16 cellular contexts compared by ENCODE assay signal in the genomic region with DNA sequence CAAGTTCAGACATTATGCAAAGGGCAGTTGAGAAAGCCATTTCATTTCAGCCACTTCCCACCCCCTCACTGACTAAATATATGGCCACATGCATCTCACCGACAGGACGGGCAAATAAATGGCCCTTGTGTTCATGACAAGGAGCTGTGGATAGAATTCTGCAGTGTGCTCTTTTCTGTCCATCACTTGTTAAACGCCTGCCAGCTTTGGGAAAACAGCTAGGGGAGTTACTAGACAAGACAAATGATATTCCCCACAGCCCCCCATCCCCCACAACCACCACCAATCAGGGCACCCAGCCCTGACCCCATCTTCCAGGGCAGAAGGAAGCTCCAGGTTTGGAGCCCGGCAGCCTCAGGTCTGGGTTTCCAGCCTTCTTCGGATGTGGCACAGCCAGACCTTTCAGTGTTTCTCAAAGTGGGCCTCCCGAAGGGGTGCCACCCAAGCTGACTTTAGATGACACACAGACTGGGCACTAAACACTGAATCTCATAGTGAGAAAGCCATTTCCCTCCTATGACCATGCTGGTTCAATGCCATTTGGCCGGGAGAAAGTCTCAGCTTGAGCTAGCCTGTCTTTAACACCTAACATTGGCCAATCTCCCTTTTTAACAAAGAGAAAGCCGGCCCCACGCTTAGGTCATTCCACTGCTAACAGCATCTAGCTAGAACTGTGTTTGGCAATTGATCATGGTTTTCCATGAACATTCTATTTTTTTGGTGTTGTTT. TPM values are rescaled to one million over a fixed set of nuclear protein-coding genes. Genes with fewer than 3 reads are reported as not detected.
DNase-seq lines count a peak whose midpoint lies in the region; ATAC-seq and TF ChIP-seq lines count a peak whose summit lies in the region.
"Had no signal": no experiment of that assay in that cellular context is flagged by ENCODE, and none has a peak within 500 bp of the region (broad histone marks: within the 10 kb centered on the region; RNA-seq: fewer than 3 reads in every experiment).

No MANE protein-coding gene starts in this region.

- H4K91ac ChIP-seq in mesenchymal stem cell (ENCODE audit: low read length) = no peak overlapping the region

- TF ChIP-seq CTCF in Panc1 (IDR thresholded peaks at IDR 0.05) = no peak
- TF ChIP-seq CTCF in fibroblast of lung (conservative IDR thresholded peaks at IDR 0.05 in 1 of 2, IDR thresholded peaks at IDR 0.05 in 1 of 2; ENCODE audit: low read depth in 1 of 2, low read length in 2 of 2) = no peak
- no peak for TF ChIP-seq CTCF in uterus (IDR thresholded peaks at IDR 0.05)

- POLR2A ChIA-PET in Panc1 (lab: Charles Lee) = interaction anchor here (0.5 to 1.0 kb wide), 6 partner anchors 9 to 76 kb away, joined by 3 to 21 read pairs (median 5); partner anchors contain the start of gene PARD6B

- no peaks in the 10 kb centered on the region for H3K79me2 ChIP-seq in fibroblast of lung (ENCODE audit: control insufficient read depth, insufficient read depth, low read length)

- peak overlapping the region; percentile 9 for H2BK120ac ChIP-seq in mesenchymal stem cell (ENCODE audit: low read depth, low read length)

- H3K4me2 ChIP-seq in fibroblast of lung (ENCODE audit: extremely low read depth, insufficient read depth, low read length) = peak overlapping the region; percentile 54
- no peak overlapping the region for H3K4me2 ChIP-seq in mesenchymal stem cell (ENCODE audit: low read length, poor library complexity, severe bottlenecking)

- in situ Hi-C loops in Panc1 (cut with HindIII; ENCODE audit: low pct_unique_long_range_greater_than_20kb, low sequenced_read_pairs) = loop anchor here (5.0 kb wide), 1 partner anchor 37 kb away; the partner anchor contains the start of gene PARD6B

- H3K14ac ChIP-seq in mesenchymal stem cell (ENCODE audit: low read length in 2 of 2) = no peak overlapping the region

- peak overlapping the region in 1 of 2 experiments; percentile 71 for H3K18ac ChIP-seq in mesenchymal stem cell (ENCODE audit: low read depth in 1 of 2, low read length in 2 of 2)

- H2AFZ ChIP-seq in fibroblast of lung (ENCODE audit: low read length) (no peak overlapping the region), mesenchymal stem cell (ENCODE audit: low read depth, low read length) (no peak overlapping the region)

- peak overlapping the region; percentile 50 for H2AK5ac ChIP-seq in mesenchymal stem cell (ENCODE audit: low read length, severe bottlenecking)

- intact Hi-C loops in Panc1 (cut with micrococcal nuclease; ENCODE audit: unreplicated experiment) (no loop called here), uterus (cut with DNase I; ENCODE audit: low total_unique reads) (no loop called here)

- peak overlapping the region in 1 of 2 experiments; percentile 52 for H2BK12ac ChIP-seq in mesenchymal stem cell (ENCODE audit: low read length in 2 of 2)

- H2BK15ac ChIP-seq in mesenchymal stem cell (ENCODE audit: low read depth, poor library complexity, severe bottlenecking) = no peak overlapping the region

- CTCF ChIA-PET in Panc1 (lab: Charles Lee) = interaction anchor here (0.5 to 0.6 kb wide), 2 partner anchors 98 to 791 kb away, joined by 3 read pairs; no protein-coding TSS in a partner anchor

- no peak for TF ChIP-seq POLR2A in uterus (IDR thresholded peaks at IDR 0.05)

- no peak overlapping the region for H3K23ac ChIP-seq in mesenchymal stem cell (ENCODE audit: low read length in 2 of 2)

- H3K79me1 ChIP-seq in mesenchymal stem cell (replicated peaks; ENCODE audit: low read length, poor library complexity, severe bottlenecking) = no peaks in the 10 kb centered on the region

- DNase-seq in Panc1 (ENCODE audit: low read depth, low spot score) (no peak), fibroblast of lung (ENCODE audit: low read depth in 2 of 2) (peak; percentile 22 to 72), mesenchymal stem cell (no peak), uterus (peak; percentile 60 to 65), kidney glomerular epithelial cell (lab: John Stamatoyannopoulos, UW) (no peak), GM19238 (ENCODE audit: insufficient read length, low spot score) (no peak)
- DNase-seq: activated CD8-positive, alpha-beta memory T cell treated with anti-CD3 and anti-CD28 coated beads for 24 hours; CD4-positive, CD25-positive, alpha-beta regulatory T cell; dorsolateral prefrontal cortex; lower lobe of right lung; NCI-H187; NCI-H510A treated with DMSO at 0.1 percent for 48 hours; stimulated activated naive B cell treated with anti-CD40 and anti-IgM and Interleukin-4, amounts not matched to agents 10 μg/mL and 1 μg/mL and 100 μg/mL, for 72 hours; SW 1271 had no signal

- ATAC-seq in Panc1 = 0 out of 2 replicates have a peak, but pooled peaks have one; percentile 6
- ATAC-seq in HG03520 (IDR thresholded peaks at IDR 0.05; ENCODE audit: unreplicated experiment) = no peak
- ATAC-seq: stimulated activated naive B cell treated with anti-CD40 and anti-IgM and Interleukin-4, amounts not matched to agents 10 μg/mL and 1 μg/mL and 100 μg/mL, for 72 hours had no signal

- H3K4me3 ChIP-seq in Panc1 (ENCODE audit: low read depth in 2 of 2, low read length in 2 of 2) (peak overlapping the region in 1 of 2 experiments; percentile 18; a peak in 1 of 4 replicates), fibroblast of lung (replicated peaks in 1 of 4; ENCODE audit: control extremely low read depth in 1 of 4, insufficient read depth in 1 of 4, low read depth in 3 of 4, low read length in 4 of 4) (no peak overlapping the region), mesenchymal stem cell (ENCODE audit: insufficient read depth in 1 of 2, low read depth in 1 of 2, low read length in 2 of 2) (peak overlapping the region in 1 of 2 experiments; percentile 25), uterus (no peak overlapping the region)
- H3K4me3 ChIP-seq: lower lobe of right lung had no signal

- WGBS in mesenchymal stem cell = 75% methylated on average over 7 of the region's 9 CpGs

- H3K27me3 ChIP-seq in Panc1 (ENCODE audit: control insufficient read depth, insufficient read depth, low read length) (no peaks in the 10 kb centered on the region), fibroblast of lung (ENCODE audit: control insufficient read depth, insufficient read depth, low read length) (no peaks in the 10 kb centered on the region), mesenchymal stem cell (ENCODE audit: control insufficient read depth in 1 of 2, insufficient read depth in 1 of 2, low read length in 2 of 2) (no peaks in the 10 kb centered on the region), uterus (no peaks in the 10 kb centered on the region)

- H3K4me1 ChIP-seq in Panc1 (ENCODE audit: control insufficient read depth, insufficient read depth, low read length) (peaks cover 52% of the 10 kb centered on the region), fibroblast of lung (ENCODE audit: control insufficient read depth, extremely low read depth, insufficient read depth, low read length) (peaks cover 5% of the 10 kb centered on the region), mesenchymal stem cell (ENCODE audit: control insufficient read depth, insufficient read depth, low read depth, low read length) (peaks cover 14% of the 10 kb centered on the region), uterus (no peaks in the 10 kb centered on the region)

- no peak overlapping the region for H2BK5ac ChIP-seq in mesenchymal stem cell (ENCODE audit: low read depth, low read length, poor library complexity, severe bottlenecking)

- no TSS peak for BruUV-seq in Panc1 (replicated peaks; lab: Mats Ljungman, UMichigan)

- no peaks in the 10 kb centered on the region for H3K36me3 ChIP-seq in Panc1 (ENCODE audit: control insufficient read depth, insufficient read depth, low read length)
- H3K36me3 ChIP-seq in fibroblast of lung (ENCODE audit: control insufficient read depth, insufficient read depth, low read length) = no peaks in the 10 kb centered on the region
- no peaks in the 10 kb centered on the region for H3K36me3 ChIP-seq in mesenchymal stem cell (ENCODE audit: control insufficient read depth in 1 of 2, insufficient read depth in 2 of 2, low read depth in 1 of 2, low read length in 2 of 2)
- H3K36me3 ChIP-seq in uterus = no peaks in the 10 kb centered on the region
- H3K36me3 ChIP-seq: lower lobe of right lung had no signal

- no peaks in the 10 kb centered on the region for H4K20me1 ChIP-seq in fibroblast of lung (ENCODE audit: control insufficient read depth, extremely low read depth, insufficient read depth, low read length)

- H3K9ac ChIP-seq in fibroblast of lung (ENCODE audit: insufficient read depth, low read length) = no peak overlapping the region
- H3K9ac ChIP-seq in mesenchymal stem cell (ENCODE audit: low read length) = peak overlapping the region; percentile 61

- peak overlapping the region; percentile 40 for H4K8ac ChIP-seq in mesenchymal stem cell (ENCODE audit: low read length)

- no peak overlapping the region for H3K4ac ChIP-seq in mesenchymal stem cell (ENCODE audit: low read depth in 1 of 2, low read length in 2 of 2)

- no peaks in the 10 kb centered on the region for H3K9me3 ChIP-seq in Panc1 (ENCODE audit: control insufficient read depth, insufficient read depth, low read depth, low read length)
- no peaks in the 10 kb centered on the region for H3K9me3 ChIP-seq in fibroblast of lung (ENCODE audit: control insufficient read depth, insufficient read depth, low read depth, low read length)
- no peaks in the 10 kb centered on the region for H3K9me3 ChIP-seq in mesenchymal stem cell (ENCODE audit: control insufficient read depth, low read length)
- H3K9me3 ChIP-seq in uterus = no peaks in the 10 kb centered on the region
- H3K9me3 ChIP-seq: lower lobe of right lung had no signal

- H3K27ac ChIP-seq in Panc1 (ENCODE audit: low read length) = peak overlapping the region; percentile 99
- H3K27ac ChIP-seq in fibroblast of lung (ENCODE audit: insufficient read depth, low read length) = peak overlapping the region; percentile 25
- H3K27ac ChIP-seq in mesenchymal stem cell (ENCODE audit: low read length, poor library complexity, severe bottlenecking) = no peak overlapping the region
- H3K27ac ChIP-seq in uterus = peak overlapping the region; percentile 74 to 78
- H3K27ac ChIP-seq: lower lobe of right lung had no signal

RNA-seq across cellular contexts. Expression of gene RIPOR3, which starts 4.0 kb away (rescaled TPM):
- total RNA-seq in Panc1 (2021; ENCODE audit: unreplicated experiment) (92.5 TPM), fibroblast of lung (4.1 and 4.9 TPM in 2 replicates), uterus (10 to 100 TPM in 3 of 4 donors, 1 to 10 TPM in 1; 9.1 to 85.4 (median 17.8) TPM)
- polyA plus RNA-seq in Panc1 (2012; ENCODE audit: insufficient read length) = 97.9 TPM
- 1.1 and 2.0 TPM in 2 replicates for polyA plus RNA-seq in fibroblast of lung
- polyA plus RNA-seq in fibroblast of lung (2012) = 1.0 and 1.7 TPM in 2 replicates
- polyA minus RNA-seq in fibroblast of lung (ENCODE audit: low replicate concordance) = 1.3 and 3.6 TPM in 2 replicates
- 45.9 TPM for polyA plus RNA-seq in mesenchymal stem cell (2013, experiment 1 of 2)
- polyA plus RNA-seq in mesenchymal stem cell (2013, experiment 2 of 2) = 43.6 TPM
- total RNA-seq: activated T-helper 2 cell treated with anti-CD3 and anti-CD28 coated beads, Interferon-gamma antibody, Interleukin-2, Interleukin-4, amounts not matched to agents 10 μg/mL and 5 μg/mL and 100 μg/mL, durations not matched to agents 14 hours and 24 hours and 36 hours had no signal

RNA-seq across cellular contexts. Expression of gene PARD6B, which starts 36.1 kb away (rescaled TPM):
- total RNA-seq in Panc1 (2021; ENCODE audit: unreplicated experiment) (132 TPM), fibroblast of lung (0.83 and 1.0 TPM in 2 replicates), uterus (10 to 100 TPM in 2 of 4 donors, 1 to 10 TPM in 2; 2.0 to 13.2 (median 7.8) TPM)
- polyA plus RNA-seq in Panc1 (2012; ENCODE audit: insufficient read length) = 11.2 TPM
- 0.23 and 0.30 TPM in 2 replicates for polyA plus RNA-seq in fibroblast of lung
- 0.12 and 0.17 TPM in 2 replicates for polyA plus RNA-seq in fibroblast of lung (2012)
- 0.07 TPM in 1 of 2 replicates, not detected in the other for polyA minus RNA-seq in fibroblast of lung (ENCODE audit: low replicate concordance)
- 2.3 TPM for polyA plus RNA-seq in mesenchymal stem cell (2013, experiment 1 of 2)
- polyA plus RNA-seq in mesenchymal stem cell (2013, experiment 2 of 2) = 2.5 TPM

Comparison
In these comparisons a context has a peak if more than half of its experiments do, and no peak if none do; other contexts are left out.
1. DNase-seq: peak in fibroblast of lung (2 of 2) and uterus (2 of 2); none in Panc1 (single experiment), mesenchymal stem cell (single experiment), kidney glomerular epithelial cell (single experiment) and GM19238 (single experiment).